23 cellular contexts compared by ENCODE assay signal in genomic region chr5:17172801-17173200, GRCh38.
"Had no signal": no experiment of that assay in that cellular context is flagged by ENCODE, and none has a peak within 500 bp of the region (broad histone marks: within the 10 kb centered on the region; RNA-seq: fewer than 3 reads in every experiment).

No MANE protein-coding gene starts in this region.

- H3K4me3 ChIP-seq: lung, psoas muscle, right lobe of liver, spleen, testis, tibial nerve, upper lobe of right lung, vagina had no signal

- H3K36me3 ChIP-seq: right lobe of liver, spleen, tibial nerve, upper lobe of right lung, vagina had no signal

- H3K27ac ChIP-seq: psoas muscle, right lobe of liver, spleen, testis, tibial nerve, upper lobe of right lung, vagina had no signal

- H3K9me3 ChIP-seq: psoas muscle, right lobe of liver, spleen, testis, tibial nerve, upper lobe of right lung, vagina had no signal

- H3K4me1 ChIP-seq: psoas muscle, right lobe of liver, testis had no signal

- H3K27me3 ChIP-seq: right lobe of liver, spleen, testis, tibial nerve, upper lobe of right lung, vagina had no signal

- DNase-seq: effector CD4-positive, alpha-beta T cell; endodermal cell; foreskin melanocyte; head of caudate nucleus; hippocampal formation; left colon; left ventricle myocardium superior; naive thymus-derived CD4-positive, alpha-beta T cell; nephron progenitor cell; psoas muscle; retina; right lobe of liver; spleen; stimulated activated CD4-positive, alpha-beta T cell treated with anti-CD3 and anti-CD28 coated beads, Interleukin-15, amount 100 ng/mL, for 24 hours; stimulated activated CD4-positive, alpha-beta T cell treated with anti-CD3 and anti-CD28 coated beads, Interleukin-1b, Interleukin-23, amount 100 ng/mL, for 48 hours; stimulated activated CD4-positive, alpha-beta T cell treated with anti-CD3 and anti-CD28 coated beads, Interleukin-4, amount 100 ng/mL, for 24 hours; stimulated activated naive B cell treated with anti-CD40 and anti-IgM and Interleukin-4, amounts not matched to agents 10 μg/mL and 1 μg/mL and 100 μg/mL, for 72 hours; stimulated activated naive CD8-positive, alpha-beta T cell treated with anti-CD3 and anti-CD28 coated beads, Interleukin-15, amount 100 ng/mL, for 72 hours; testis; upper lobe of right lung had no signal
